1 cellular context compared by ENCODE assay signal in genomic region chr10:24670964-24671670, GRCh38.
TF ChIP-seq lines count a peak whose summit lies in the region.

No MANE protein-coding gene starts in this region.

TF ChIP-seq in WTC11, 78 proteins besides CTCF, POLR2A, EP300 and RAD21 (continued from another document):
- TF ChIP-seq ATF6 (CRISPR knock-in tag; IDR thresholded peaks at IDR 0.05), result no peak
- TF ChIP-seq ATF2 (CRISPR knock-in tag; IDR thresholded peaks at IDR 0.05; ENCODE audit: borderline replicate concordance, low read depth), result no peak
- no peak for TF ChIP-seq NR2C2 (CRISPR knock-in tag; IDR thresholded peaks at IDR 0.05)
- TF ChIP-seq ZNF671 (CRISPR knock-in tag; IDR thresholded peaks at IDR 0.05), result no peak
- TF ChIP-seq EMX1 (CRISPR knock-in tag; IDR thresholded peaks at IDR 0.05), result no peak
- TF ChIP-seq E2F1 (CRISPR knock-in tag; IDR thresholded peaks at IDR 0.05), result no peak
- TF ChIP-seq AR (CRISPR knock-in tag; IDR thresholded peaks at IDR 0.05), result no peak
- TF ChIP-seq PRDM15 (CRISPR knock-in tag; IDR thresholded peaks at IDR 0.05), result no peak
TF ChIP-seq in WTC11: peak in this region for 0.
